ENCODE assay signal across 1 cellular context in the genomic region with DNA sequence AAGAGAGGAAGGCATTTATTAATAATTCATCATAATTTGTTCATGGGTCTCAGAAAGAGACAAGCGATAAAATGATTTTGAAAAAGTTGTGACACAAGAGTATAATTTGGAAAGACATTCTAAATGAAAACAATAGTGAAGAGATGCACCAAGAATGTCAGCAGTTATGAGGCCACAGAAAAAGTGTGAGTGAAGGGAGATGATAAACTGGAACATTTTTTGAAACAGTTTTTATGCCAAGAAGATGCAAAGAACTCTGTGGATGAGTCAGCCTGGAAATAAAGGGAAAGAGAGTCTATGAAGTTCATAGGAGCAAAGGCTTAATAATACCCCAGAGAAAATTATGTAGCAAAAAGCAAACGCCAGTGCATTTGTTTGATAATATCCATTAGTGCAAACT.
TF ChIP-seq lines count a peak whose summit lies in the region.

No MANE protein-coding gene starts in this region.

TF ChIP-seq in IMR-90, 13 proteins besides CTCF, POLR2A, EP300 and RAD21 (continued from another document):
- TF ChIP-seq, protein P1, sequence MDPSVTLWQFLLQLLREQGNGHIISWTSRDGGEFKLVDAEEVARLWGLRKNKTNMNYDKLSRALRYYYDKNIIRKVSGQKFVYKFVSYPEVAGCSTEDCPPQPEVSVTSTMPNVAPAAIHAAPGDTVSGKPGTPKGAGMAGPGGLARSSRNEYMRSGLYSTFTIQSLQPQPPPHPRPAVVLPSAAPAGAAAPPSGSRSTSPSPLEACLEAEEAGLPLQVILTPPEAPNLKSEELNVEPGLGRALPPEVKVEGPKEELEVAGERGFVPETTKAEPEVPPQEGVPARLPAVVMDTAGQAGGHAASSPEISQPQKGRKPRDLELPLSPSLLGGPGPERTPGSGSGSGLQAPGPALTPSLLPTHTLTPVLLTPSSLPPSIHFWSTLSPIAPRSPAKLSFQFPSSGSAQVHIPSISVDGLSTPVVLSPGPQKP (IDR thresholded peaks at IDR 0.05; ENCODE audit: borderline replicate concordance, low read depth, low read length): no peak
